13 cellular contexts compared by ENCODE assay signal in the genomic region with DNA sequence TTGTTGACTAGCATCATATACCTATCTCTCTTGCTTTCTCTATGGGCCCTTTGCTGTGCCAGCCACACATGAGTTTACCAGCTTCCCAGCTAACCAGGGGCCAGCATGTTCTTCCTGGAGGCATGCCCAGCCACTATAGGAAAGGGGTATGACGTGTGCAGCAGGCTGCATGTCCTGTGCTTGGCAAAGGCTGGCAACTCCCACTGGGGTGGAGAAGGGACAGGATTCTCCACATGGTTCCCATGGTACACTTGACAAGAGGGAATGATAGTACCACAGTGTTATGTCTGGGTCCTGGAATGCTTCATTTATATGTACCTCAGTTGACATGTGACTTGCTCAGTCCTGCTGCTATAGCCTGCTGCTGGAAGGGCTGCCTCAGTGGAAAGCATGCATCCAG.
DNase-seq lines count a peak whose midpoint lies in the region; ATAC-seq and TF ChIP-seq lines count a peak whose summit lies in the region.
"Had no signal": no experiment of that assay in that cellular context is flagged by ENCODE, and none has a peak within 500 bp of the region (broad histone marks: within the 10 kb centered on the region; RNA-seq: fewer than 3 reads in every experiment).

No MANE protein-coding gene starts in this region.

- no peak for TF ChIP-seq CTCF in coronary artery (IDR thresholded peaks at IDR 0.05)
- TF ChIP-seq CTCF in left lung (IDR thresholded peaks at IDR 0.05): no peak
- no peak for TF ChIP-seq CTCF in upper lobe of left lung (IDR thresholded peaks at IDR 0.05)
- TF ChIP-seq CTCF in mesothelial cell of epicardium (IDR thresholded peaks at IDR 0.05; ENCODE audit: unreplicated experiment): no peak

- peaks cover 6% of the 10 kb centered on the region for H3K9me3 Mint-ChIP-seq in mesothelial cell of epicardium
- H3K9me3 Mint-ChIP-seq: neural crest cell had no signal

- ATAC-seq in left lung: peak; percentile 64
- peak; percentile 46 to 72 for ATAC-seq in upper lobe of left lung (ENCODE audit: low FRiP score in 2 of 2)

- peaks cover 7% of the 10 kb centered on the region for H3K36me3 Mint-ChIP-seq in mesothelial cell of epicardium

- no peak overlapping the region for H3K27ac Mint-ChIP-seq in mesothelial cell of epicardium

- TF ChIP-seq EP300 in upper lobe of left lung (IDR thresholded peaks at IDR 0.05): peak in 1 of 4 donors; percentile 84

- H3K4me3 Mint-ChIP-seq in mesothelial cell of epicardium: no peak overlapping the region
- H3K4me3 Mint-ChIP-seq: neural crest cell had no signal

- intact Hi-C loops in left lung (cut with DNase I): no loop called here

- H3K27ac ChIP-seq in coronary artery (peak overlapping the region in 1 of 2 donors; percentile 62), left lung (peak overlapping the region in 1 of 2 donors; percentile 37), upper lobe of left lung (peak overlapping the region in 3 of 4 donors; percentile 40 to 69 (median 52))

- peak; percentile 13 for DNase-seq in NCI-H1092 (lab: John Stamatoyannopoulos, UW)
- no peak for DNase-seq in NCI-H1092 treated with DMSO at 0.1 percent for 48 hours (lab: John Stamatoyannopoulos, UW)
- peak; percentile 78 for DNase-seq in coronary artery (ENCODE audit: low spot score)
- no peak for DNase-seq in left lung
- peak in 1 of 2 donors; percentile 36 for DNase-seq in upper lobe of left lung
- DNase-seq in cerebellar nuclear complex (lab: John Stamatoyannopoulos, UW): no peak
- no peak for DNase-seq in effector CD8-positive, alpha-beta T cell (lab: John Stamatoyannopoulos, UW)
- no peak for DNase-seq in mesothelial cell of epicardium (ENCODE audit: low spot score in 2 of 2, unreplicated experiment in 2 of 2)
- DNase-seq: activated effector memory CD4-positive, alpha-beta T cell treated with Interleukin-2 at 50 U/mL for 16 hours; DND-41; SIG-M5 had no signal

- H3K27me3 ChIP-seq in left lung: peaks cover 0 to under 1% of the 10 kb centered on the region in 2 donors
- no peaks in the 10 kb centered on the region for H3K27me3 ChIP-seq in upper lobe of left lung
- H3K27me3 ChIP-seq: tibial nerve had no signal

- WGBS in upper lobe of left lung, 2 donors: 42 to 50% methylated on average over 1 of the region's 1 CpG

- no peaks in the 10 kb centered on the region for H3K9me3 ChIP-seq in left lung
- no peaks in the 10 kb centered on the region for H3K9me3 ChIP-seq in upper lobe of left lung
- H3K9me3 ChIP-seq: tibial nerve had no signal

- H3K4me1 ChIP-seq in left lung (peaks cover 0 to 18% of the 10 kb centered on the region in 2 donors), upper lobe of left lung (peaks cover 0 to 14% (median 5%) of the 10 kb centered on the region in 4 donors)

- no peak for TF ChIP-seq POLR2A in upper lobe of left lung (IDR thresholded peaks at IDR 0.05)

- H3K4me3 ChIP-seq in coronary artery (no peak overlapping the region), left lung (no peak overlapping the region), upper lobe of left lung (no peak overlapping the region)
- H3K4me3 ChIP-seq: tibial nerve had no signal

- no peaks in the 10 kb centered on the region for H3K27me3 Mint-ChIP-seq in mesothelial cell of epicardium (ENCODE audit: low read depth)

- H3K36me3 ChIP-seq in left lung (no peaks in the 10 kb centered on the region), upper lobe of left lung (no peaks in the 10 kb centered on the region)
- H3K36me3 ChIP-seq: tibial nerve had no signal

- peaks cover 8% of the 10 kb centered on the region for H3K4me1 Mint-ChIP-seq in mesothelial cell of epicardium

Comparison
In these comparisons a context has a peak if more than half of its experiments do, and no peak if none do; other contexts are left out.
1. DNase-seq: peak in NCI-H1092 (single experiment) and coronary artery (single experiment); none in NCI-H1092 treated with DMSO at 0.1 percent for 48 hours (single experiment), left lung (0 of 2), cerebellar nuclear complex (0 of 2), effector CD8-positive, alpha-beta T cell (single experiment) and mesothelial cell of epicardium (0 of 2).